Comparison of ENCODE assay signal across 11 cellular contexts in genomic region chr17:2815781-2816185, GRCh38. TPM values are rescaled to one million over a fixed set of nuclear protein-coding genes. Genes with fewer than 3 reads are reported as not detected.
DNase-seq lines count a peak whose midpoint lies in the region; ATAC-seq, FAIRE-seq and TF ChIP-seq lines count a peak whose summit lies in the region.
"Had no signal": no experiment of that assay in that cellular context is flagged by ENCODE, and none has a peak within 500 bp of the region (broad histone marks: within the 10 kb centered on the region; RNA-seq: fewer than 3 reads in every experiment).

No MANE protein-coding gene starts in this region.

- TF ChIP-seq POLR2A in lower leg skin (IDR thresholded peaks at IDR 0.05): no peak

- H3K27ac ChIP-seq in CD4-positive, CD25-positive, alpha-beta regulatory T cell (ENCODE audit: insufficient read depth, low read length, poor library complexity, severe bottlenecking): peak overlapping the region; percentile 85
- H3K27ac ChIP-seq: brain microvascular endothelial cell had no signal

- peak; percentile 21 for FAIRE-seq in islet of Langerhans (lab: Jason Lieb, UNC)

- H3K4me1 ChIP-seq in CD4-positive, CD25-positive, alpha-beta regulatory T cell (ENCODE audit: control insufficient read depth, insufficient read depth, low read length, poor library complexity, severe bottlenecking): peaks cover 35% of the 10 kb centered on the region

- H3K36me3 ChIP-seq in CD4-positive, CD25-positive, alpha-beta regulatory T cell (ENCODE audit: control insufficient read depth, insufficient read depth, low read length): no peaks in the 10 kb centered on the region
- H3K36me3 ChIP-seq: brain microvascular endothelial cell had no signal

- H3K4me3 Mint-ChIP-seq in CD4-positive, CD25-positive, alpha-beta regulatory T cell: peak overlapping the region; percentile 52 to 83 (median 60)

- no peak overlapping the region for H3K4me3 ChIP-seq in CD4-positive, CD25-positive, alpha-beta regulatory T cell (ENCODE audit: low read depth, low read length)
- no peak overlapping the region for H3K4me3 ChIP-seq in lower leg skin (ENCODE audit: low read depth, poor library complexity, severe bottlenecking)

- DNase-seq in CD4-positive, CD25-positive, alpha-beta regulatory T cell: no peak
- DNase-seq in Caki2 (ENCODE audit: low read depth) (peak; percentile 62), NCI-H69 (lab: John Stamatoyannopoulos, UW) (peak; percentile 12), lower leg skin (ENCODE audit: low spot score in 2 of 2) (no peak), activated gamma-delta T cell (lab: John Stamatoyannopoulos, UW) (no peak)
- DNase-seq: brain microvascular endothelial cell, GOT3 had no signal

- no peaks in the 10 kb centered on the region for H3K9me3 ChIP-seq in CD4-positive, CD25-positive, alpha-beta regulatory T cell (ENCODE audit: control insufficient read depth in 2 of 2, low read length in 2 of 2)

- peak overlapping the region in 1 of 3 donors; percentile 83 for H3K27ac Mint-ChIP-seq in CD4-positive, CD25-positive, alpha-beta regulatory T cell
- H3K27ac Mint-ChIP-seq: activated T-helper 2 cell treated with anti-CD3 and anti-CD28 coated beads, Interferon-gamma antibody, Interleukin-2, Interleukin-4, amounts not matched to agents 10 μg/mL and 5 μg/mL and 100 μg/mL, durations not matched to agents 14 hours and 24 hours and 36 hours had no signal

- WGBS in lower leg skin, 2 donors: 74 to 76% methylated on average over 17 of the region's 17 CpGs

- peaks cover 6 to 60% (median 21%) of the 10 kb centered on the region in 4 donors for H3K4me1 Mint-ChIP-seq in CD4-positive, CD25-positive, alpha-beta regulatory T cell

- peaks cover 9% of the 10 kb centered on the region for H3K36me3 Mint-ChIP-seq in CD4-positive, CD25-positive, alpha-beta regulatory T cell

- H3K27me3 Mint-ChIP-seq in CD4-positive, CD25-positive, alpha-beta regulatory T cell: peaks cover 8% of the 10 kb centered on the region

- H3K9me3 Mint-ChIP-seq in CD4-positive, CD25-positive, alpha-beta regulatory T cell: no peaks in the 10 kb centered on the region
- H3K9me3 Mint-ChIP-seq: activated T-helper 2 cell treated with anti-CD3 and anti-CD28 coated beads, Interferon-gamma antibody, Interleukin-2, Interleukin-4, amounts not matched to agents 10 μg/mL and 5 μg/mL and 100 μg/mL, durations not matched to agents 14 hours and 24 hours and 36 hours had no signal

- TF ChIP-seq CTCF in lower leg skin (IDR thresholded peaks at IDR 0.05): no peak

- intact Hi-C loops in lower leg skin (cut with DNase I; ENCODE audit: low total_unique reads): no loop called here

- H3K27me3 ChIP-seq in CD4-positive, CD25-positive, alpha-beta regulatory T cell (ENCODE audit: control insufficient read depth, insufficient read depth, low read length): no peaks in the 10 kb centered on the region
- H3K27me3 ChIP-seq: brain microvascular endothelial cell had no signal

- in situ Hi-C loops in Caki2 (cut with HindIII; ENCODE audit: low pct_unique_long_range_greater_than_20kb, low sequenced_read_pairs): no loop called here

- ATAC-seq in CD4-positive, CD25-positive, alpha-beta regulatory T cell (ENCODE audit: low read depth in 2 of 2): no peak
- no peak for ATAC-seq in HG02884 (IDR thresholded peaks at IDR 0.05; ENCODE audit: unreplicated experiment)
- ATAC-seq: left lobe of liver had no signal

RNA-seq across cellular contexts. Expression of gene RAP1GAP2, which starts 19.5 kb away (rescaled TPM):
- 87.6 TPM for total RNA-seq in CD4-positive, CD25-positive, alpha-beta regulatory T cell
- polyA plus RNA-seq in CD4-positive, CD25-positive, alpha-beta regulatory T cell: 1 to 10 TPM; 2.7 to 5.8 (median 4.8) TPM
- total RNA-seq in Caki2 (2014; rRNA removed; shearing (Covaris generic); ENCODE audit: low replicate concordance): 2.0 and 5.0 TPM in 2 replicates
- 10 to 100 TPM in 3 of 4 donors, 1 to 10 TPM in 1; 9.2 to 15.3 (median 12.8) TPM for total RNA-seq in lower leg skin

Comparison
In these comparisons a context has a peak if more than half of its experiments do, and no peak if none do; other contexts are left out.
1. DNase-seq: peak in Caki2 (single experiment) and NCI-H69 (single experiment); none in CD4-positive, CD25-positive, alpha-beta regulatory T cell (0 of 3), lower leg skin (0 of 2) and activated gamma-delta T cell (single experiment).